In genomic region chr19:14363203-14364097, GRCh38 we compare ENCODE assay signal across 1 cellular context.
TF ChIP-seq lines count a peak whose summit lies in the region.

No MANE protein-coding gene starts in this region.

TF ChIP-seq in HEK293, 187 proteins besides CTCF, POLR2A, EP300 and RAD21 (continued from another document):
- TF ChIP-seq GLIS2 (tag by site-specific recombination; IDR thresholded peaks at IDR 0.05): peak; percentile 79
- TF ChIP-seq KLF1 (tag by site-specific recombination; IDR thresholded peaks at IDR 0.05): peak; percentile 40
- no peak for TF ChIP-seq PRDM4 (tag by site-specific recombination; IDR thresholded peaks at IDR 0.05)
- TF ChIP-seq ZBTB49 (tag by site-specific recombination; IDR thresholded peaks at IDR 0.05; ENCODE audit: low read depth): no peak
- TF ChIP-seq ZNF174 (tag by site-specific recombination; IDR thresholded peaks at IDR 0.05): no peak
- no peak for TF ChIP-seq ZNF473 (tag by site-specific recombination; IDR thresholded peaks at IDR 0.05)
- TF ChIP-seq KLF8 (tag by site-specific recombination; IDR thresholded peaks at IDR 0.05): peak; percentile 18; the same call in 1 of the 2 replicates
- TF ChIP-seq, protein P1, sequence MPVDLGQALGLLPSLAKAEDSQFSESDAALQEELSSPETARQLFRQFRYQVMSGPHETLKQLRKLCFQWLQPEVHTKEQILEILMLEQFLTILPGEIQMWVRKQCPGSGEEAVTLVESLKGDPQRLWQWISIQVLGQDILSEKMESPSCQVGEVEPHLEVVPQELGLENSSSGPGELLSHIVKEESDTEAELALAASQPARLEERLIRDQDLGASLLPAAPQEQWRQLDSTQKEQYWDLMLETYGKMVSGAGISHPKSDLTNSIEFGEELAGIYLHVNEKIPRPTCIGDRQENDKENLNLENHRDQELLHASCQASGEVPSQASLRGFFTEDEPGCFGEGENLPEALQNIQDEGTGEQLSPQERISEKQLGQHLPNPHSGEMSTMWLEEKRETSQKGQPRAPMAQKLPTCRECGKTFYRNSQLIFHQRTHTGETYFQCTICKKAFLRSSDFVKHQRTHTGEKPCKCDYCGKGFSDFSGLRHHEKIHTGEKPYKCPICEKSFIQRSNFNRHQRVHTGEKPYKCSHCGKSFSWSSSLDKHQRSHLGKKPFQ (tag by site-specific recombination; IDR thresholded peaks at IDR 0.05): no peak
- peak; percentile 64; the same call in 1 of the 2 replicates for TF ChIP-seq ZNF76 (tag by site-specific recombination; IDR thresholded peaks at IDR 0.05; ENCODE audit: borderline replicate concordance, low read depth)
- TF ChIP-seq ZBTB8A (tag by site-specific recombination; IDR thresholded peaks at IDR 0.05): peak; percentile 48
- TF ChIP-seq SP2 (tag by site-specific recombination; IDR thresholded peaks at IDR 0.05): peak; percentile 58
